In genomic region chr20:46316984-46317684, GRCh38 we compare ENCODE assay signal across 15 cellular contexts. TPM values are rescaled to one million over a fixed set of nuclear protein-coding genes. Genes with fewer than 3 reads are reported as not detected.
DNase-seq lines count a peak whose midpoint lies in the region; FAIRE-seq and TF ChIP-seq lines count a peak whose summit lies in the region.
"Had no signal": no experiment of that assay in that cellular context is flagged by ENCODE, and none has a peak within 500 bp of the region (broad histone marks: within the 10 kb centered on the region; RNA-seq: fewer than 3 reads in every experiment).

No MANE protein-coding gene starts in this region.

- no peak overlapping the region for H3K23ac ChIP-seq in neuronal stem cell (ENCODE audit: low read depth, low read length, poor library complexity)

- no peak overlapping the region for H2AFZ ChIP-seq in neuronal stem cell (ENCODE audit: low read length)

- H3K27me3 ChIP-seq in neuronal stem cell (ENCODE audit: control insufficient read depth in 3 of 3, insufficient read depth in 3 of 3, low read depth in 1 of 3, low read length in 3 of 3), result peaks cover 0 to 90% (median 21%) of the 10 kb centered on the region in 3 experiments

- peak overlapping the region; percentile 54 for H3K18ac ChIP-seq in neuronal stem cell (ENCODE audit: low read length)

- no peak overlapping the region for H2AK5ac ChIP-seq in neuronal stem cell (ENCODE audit: low read depth, low read length)

- no peak overlapping the region for H4K91ac ChIP-seq in neuronal stem cell (ENCODE audit: low read depth, low read length, poor library complexity)

- no peak overlapping the region for H3K4me2 ChIP-seq in neuronal stem cell (ENCODE audit: insufficient read depth, low read length, poor library complexity, severe bottlenecking)

- no peak overlapping the region for H2BK120ac ChIP-seq in neuronal stem cell (ENCODE audit: low read depth, low read length)

- no peaks in the 10 kb centered on the region for H3K9me3 ChIP-seq in neuronal stem cell (replicated peaks in 1 of 2; ENCODE audit: control insufficient read depth in 2 of 2, insufficient read depth in 1 of 2, low read depth in 1 of 2, low read length in 2 of 2)
- H3K9me3 ChIP-seq: Peyer's patch had no signal

- no peak overlapping the region for H2BK15ac ChIP-seq in neuronal stem cell (ENCODE audit: low read length)

- no peak overlapping the region for H2BK12ac ChIP-seq in neuronal stem cell (ENCODE audit: low read length)

- H3K79me1 ChIP-seq in neuronal stem cell (ENCODE audit: low read depth, low read length), result no peaks in the 10 kb centered on the region

- H2BK5ac ChIP-seq in neuronal stem cell (ENCODE audit: low read length), result no peak overlapping the region

- no CpG with 5 or more reads among the region's 24 CpGs for WGBS in neuronal stem cell (ENCODE audit: extremely low coverage in 2 of 2, insufficient read length in 2 of 2, insufficient replicate concordance in 1 of 2), 2 donors

- peak; percentile 76 for DNase-seq in COLO668 (lab: John Stamatoyannopoulos, UW; ENCODE audit: unreplicated experiment)
- peak; percentile 34 for DNase-seq in LHCN-M2 (ENCODE audit: low read depth)
- DNase-seq in NCI-H2081 treated with DMSO at 0.1 percent for 48 hours (lab: John Stamatoyannopoulos, UW), result peak; percentile 49
- no peak for DNase-seq in neuronal stem cell (ENCODE audit: low spot score)
- DNase-seq in GM12891 (ENCODE audit: insufficient read length, low spot score), result no peak
- DNase-seq in activated effector memory CD4-positive, alpha-beta T cell treated with Interleukin-2 at 50 U/mL for 16 hours, result no peak
- no peak for DNase-seq in SHP77 treated with DMSO at 0.1 percent for 48 hours (lab: John Stamatoyannopoulos, UW)
- DNase-seq: ACHN; CD4-positive, CD25-positive, alpha-beta regulatory T cell; GOT3; NCI-H1048; NCI-H446 treated with DMSO at 0.1 percent for 48 hours; Right ventricle myocardium superior; T-helper 17 cell had no signal

- no peak for TF ChIP-seq POLR2A in GM12891 (IDR thresholded peaks at IDR 0.05; ENCODE audit: low read depth, low read length)

- H3K9ac ChIP-seq in neuronal stem cell (ENCODE audit: low read depth, low read length, poor library complexity), result no peak overlapping the region

- H4K8ac ChIP-seq in neuronal stem cell (ENCODE audit: low read depth, low read length), result no peak overlapping the region

- no peak overlapping the region for H3K27ac ChIP-seq in neuronal stem cell (replicated peaks; ENCODE audit: low read length)
- H3K27ac ChIP-seq: Peyer's patch had no signal

- no peaks in the 10 kb centered on the region for H3K36me3 ChIP-seq in neuronal stem cell (replicated peaks in 1 of 2; ENCODE audit: control insufficient read depth in 2 of 2, insufficient read depth in 2 of 2, low read length in 2 of 2)
- H3K36me3 ChIP-seq: Peyer's patch had no signal

- no peak for FAIRE-seq in GM12891 (lab: Jason Lieb, UNC)

- no peak overlapping the region for H3K4ac ChIP-seq in neuronal stem cell (ENCODE audit: low read length)

- H3K4me1 ChIP-seq in neuronal stem cell (ENCODE audit: control insufficient read depth in 2 of 2, insufficient read depth in 1 of 2, low read depth in 1 of 2, low read length in 2 of 2), result peaks cover 0 to 4% of the 10 kb centered on the region in 2 donors

- H3K4me3 ChIP-seq in neuronal stem cell (ENCODE audit: low read length in 2 of 2), result no peak overlapping the region
- H3K4me3 ChIP-seq: Peyer's patch had no signal

- no peak overlapping the region for H3K14ac ChIP-seq in neuronal stem cell (ENCODE audit: low read length)

TF ChIP-seq in GM12891, 5 proteins besides CTCF, POLR2A, EP300 and RAD21:
- no peak for TF ChIP-seq PAX5 (IDR thresholded peaks at IDR 0.05; ENCODE audit: insufficient read depth, low read length, severe bottlenecking)
- no peak for TF ChIP-seq POU2F2 (IDR thresholded peaks at IDR 0.05; ENCODE audit: low read depth, low read length)
- no peak for TF ChIP-seq SPI1 (IDR thresholded peaks at IDR 0.05; ENCODE audit: low read depth, low read length)
- TF ChIP-seq POLR2AphosphoS5 (IDR thresholded peaks at IDR 0.05; ENCODE audit: low read depth, low read length), result no peak
- TF ChIP-seq TAF1 (IDR thresholded peaks at IDR 0.05; ENCODE audit: low read depth, low read length), result no peak

RNA-seq across cellular contexts. Expression of gene CDH22, which starts 8.8 kb away (rescaled TPM):
- 0.11 TPM in 1 of 2 replicates, not detected in the other for total RNA-seq in LHCN-M2 (2014; rRNA removed)
- polyA plus RNA-seq in LHCN-M2 (2012), result not detected
- 0.20 TPM for polyA plus RNA-seq in neuronal stem cell (2013, experiment 1 of 2)
- 0.19 TPM for polyA plus RNA-seq in neuronal stem cell (2013, experiment 2 of 2)
- polyA plus RNA-seq in GM12891 (2012; ENCODE audit: low read depth, missing spikeins), result 0.12 TPM
- total RNA-seq: CD4-positive, CD25-positive, alpha-beta regulatory T cell; Peyer's patch; T-helper 17 cell had no signal
- polyA plus RNA-seq: CD4-positive, CD25-positive, alpha-beta regulatory T cell had no signal

Comparison
In these comparisons a context has a peak if more than half of its experiments do, and no peak if none do; other contexts are left out.
1. DNase-seq: peak in COLO668 (single experiment), LHCN-M2 (single experiment) and NCI-H2081 treated with DMSO at 0.1 percent for 48 hours (single experiment); none in neuronal stem cell (single experiment), GM12891 (single experiment), activated effector memory CD4-positive, alpha-beta T cell treated with Interleukin-2 at 50 U/mL for 16 hours (single experiment) and SHP77 treated with DMSO at 0.1 percent for 48 hours (single experiment).